1 cellular context compared by ENCODE assay signal in genomic region chr20:49278036-49278816, GRCh38.
TF ChIP-seq lines count a peak whose summit lies in the region.

TSS of gene ZNFX1 (minus strand) at chr20:49278057. CDS start at chr20:49275839, 2,218 bp downstream.

TF ChIP-seq in HEK293, 187 proteins besides CTCF, POLR2A, EP300 and RAD21 (continued from another document and continues in another):
- TF ChIP-seq, protein P1, sequence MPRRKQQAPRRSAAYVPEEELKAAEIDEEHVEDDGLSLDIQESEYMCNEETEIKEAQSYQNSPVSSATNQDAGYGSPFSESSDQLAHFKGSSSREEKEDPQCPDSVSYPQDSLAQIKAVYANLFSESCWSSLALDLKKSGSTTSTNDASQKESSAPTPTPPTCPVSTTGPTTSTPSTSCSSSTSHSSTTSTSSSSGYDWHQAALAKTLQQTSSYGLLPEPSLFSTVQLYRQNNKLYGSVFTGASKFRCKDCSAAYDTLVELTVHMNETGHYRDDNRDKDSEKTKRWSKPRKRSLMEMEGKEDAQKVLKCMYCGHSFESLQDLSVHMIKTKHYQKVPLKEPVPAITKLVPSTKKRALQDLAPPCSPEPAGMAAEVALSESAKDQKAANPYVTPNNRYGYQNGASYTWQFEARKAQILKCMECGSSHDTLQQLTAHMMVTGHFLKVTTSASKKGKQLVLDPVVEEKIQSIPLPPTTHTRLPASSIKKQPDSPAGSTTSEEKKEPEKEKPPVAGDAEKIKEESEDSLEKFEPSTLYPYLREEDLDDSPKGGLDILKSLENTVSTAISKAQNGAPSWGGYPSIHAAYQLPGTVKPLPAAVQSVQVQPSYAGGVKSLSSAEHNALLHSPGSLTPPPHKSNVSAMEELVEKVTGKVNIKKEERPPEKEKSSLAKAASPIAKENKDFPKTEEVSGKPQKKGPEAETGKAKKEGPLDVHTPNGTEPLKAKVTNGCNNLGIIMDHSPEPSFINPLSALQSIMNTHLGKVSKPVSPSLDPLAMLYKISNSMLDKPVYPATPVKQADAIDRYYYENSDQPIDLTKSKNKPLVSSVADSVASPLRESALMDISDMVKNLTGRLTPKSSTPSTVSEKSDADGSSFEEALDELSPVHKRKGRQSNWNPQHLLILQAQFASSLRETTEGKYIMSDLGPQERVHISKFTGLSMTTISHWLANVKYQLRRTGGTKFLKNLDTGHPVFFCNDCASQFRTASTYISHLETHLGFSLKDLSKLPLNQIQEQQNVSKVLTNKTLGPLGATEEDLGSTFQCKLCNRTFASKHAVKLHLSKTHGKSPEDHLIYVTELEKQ (tag by site-specific recombination; IDR thresholded peaks at IDR 0.05; ENCODE audit: borderline replicate concordance) = peak; percentile 78
- TF ChIP-seq SP7 (tag by site-specific recombination; IDR thresholded peaks at IDR 0.05) (peak; percentile 93), KLF10 (tag by site-specific recombination; IDR thresholded peaks at IDR 0.05) (peak; percentile 96), ZSCAN30 (tag by site-specific recombination; IDR thresholded peaks at IDR 0.05) (peak; percentile 80), ZBTB26 (tag by site-specific recombination; optimal IDR thresholded peaks at IDR 0.05) (peak; percentile 90), ZSCAN23 (tag by site-specific recombination; IDR thresholded peaks at IDR 0.05) (0 out of 2 replicates have a peak, but pooled peaks have one; percentile 21), ZNF133 (tag by site-specific recombination; IDR thresholded peaks at IDR 0.05) (peak; percentile 39; the same call in 1 of the 2 replicates), ZNF248 (tag by site-specific recombination; IDR thresholded peaks at IDR 0.05) (no peak), WT1 (tag by site-specific recombination; IDR thresholded peaks at IDR 0.05) (peak; percentile 47; the same call in 1 of the 2 replicates), ZNF561 (tag by site-specific recombination; IDR thresholded peaks at IDR 0.05; ENCODE audit: borderline replicate concordance) (peak; percentile 97), ZNF214 (tag by site-specific recombination; IDR thresholded peaks at IDR 0.05; ENCODE audit: borderline replicate concordance) (no peak), ZNF16 (tag by site-specific recombination; IDR thresholded peaks at IDR 0.05; ENCODE audit: low read depth) (0 out of 2 replicates have a peak, but pooled peaks have one; percentile 35), ZNF416 (tag by site-specific recombination; IDR thresholded peaks at IDR 0.05) (no peak), ZNF837 (tag by site-specific recombination; IDR thresholded peaks at IDR 0.05) (peak; percentile 87; the same call in 1 of the 2 replicates), ZNF366 (tag by site-specific recombination; conservative IDR thresholded peaks at IDR 0.05) (peak; percentile 74), ZNF692 (tag by site-specific recombination; IDR thresholded peaks at IDR 0.05) (peak; percentile 72), ZNF701 (tag by site-specific recombination; IDR thresholded peaks at IDR 0.05) (no peak), YY2 (tag by site-specific recombination; IDR thresholded peaks at IDR 0.05) (peak; percentile 92), ZSCAN16 (tag by site-specific recombination; IDR thresholded peaks at IDR 0.05) (peak; percentile 58; the same call in 1 of the 2 replicates), PRDM1 (tag by site-specific recombination; IDR thresholded peaks at IDR 0.05) (peak; percentile 50; the same call in 1 of the 2 replicates), GLIS1 (tag by site-specific recombination; IDR thresholded peaks at IDR 0.05) (peak; percentile 93), ZNF623 (tag by site-specific recombination; IDR thresholded peaks at IDR 0.05) (peak; percentile 41; the same call in 1 of the 2 replicates), OVOL3 (tag by site-specific recombination; IDR thresholded peaks at IDR 0.05) (no peak), ZNF341 (tag by site-specific recombination; IDR thresholded peaks at IDR 0.05; ENCODE audit: low read depth) (peak; percentile 56), ZNF544 (tag by site-specific recombination; IDR thresholded peaks at IDR 0.05) (no peak), GFI1B (tag by site-specific recombination; IDR thresholded peaks at IDR 0.05) (no peak), ZNF394 (tag by site-specific recombination; IDR thresholded peaks at IDR 0.05; ENCODE audit: borderline replicate concordance) (peak; percentile 86), ZNF521 (tag by site-specific recombination; IDR thresholded peaks at IDR 0.05) (no peak), ZSCAN4 (tag by site-specific recombination; IDR thresholded peaks at IDR 0.05) (peak; percentile 54; the same call in 1 of the 2 replicates), ZXDB (tag by site-specific recombination; IDR thresholded peaks at IDR 0.05) (peak; percentile 88), ZNF121 (tag by site-specific recombination; IDR thresholded peaks at IDR 0.05) (no peak), KLF8 (tag by site-specific recombination; IDR thresholded peaks at IDR 0.05) (peak; percentile 94), OSR2 (tag by site-specific recombination; IDR thresholded peaks at IDR 0.05) (0 out of 2 replicates have a peak, but pooled peaks have one; percentile 15), ZBTB21 (tag by site-specific recombination; IDR thresholded peaks at IDR 0.05) (peak; percentile 66), ZFP3 (tag by site-specific recombination; IDR thresholded peaks at IDR 0.05; ENCODE audit: low read depth) (no peak), ZNF626 (tag by site-specific recombination; IDR thresholded peaks at IDR 0.05) (no peak), ZBTB11 (tag by site-specific recombination; conservative IDR thresholded peaks at IDR 0.05; ENCODE audit: low read depth) (peak; percentile 58), TCF7L2 (IDR thresholded peaks at IDR 0.05; ENCODE audit: borderline replicate concordance, low read depth, low read length) (no peak), ZNF391 (tag by site-specific recombination; IDR thresholded peaks at IDR 0.05; ENCODE audit: borderline replicate concordance, low read depth) (peak; percentile 96), ZNF24 (tag by site-specific recombination; IDR thresholded peaks at IDR 0.05) (peak; percentile 96)
- TF ChIP-seq, protein P2, sequence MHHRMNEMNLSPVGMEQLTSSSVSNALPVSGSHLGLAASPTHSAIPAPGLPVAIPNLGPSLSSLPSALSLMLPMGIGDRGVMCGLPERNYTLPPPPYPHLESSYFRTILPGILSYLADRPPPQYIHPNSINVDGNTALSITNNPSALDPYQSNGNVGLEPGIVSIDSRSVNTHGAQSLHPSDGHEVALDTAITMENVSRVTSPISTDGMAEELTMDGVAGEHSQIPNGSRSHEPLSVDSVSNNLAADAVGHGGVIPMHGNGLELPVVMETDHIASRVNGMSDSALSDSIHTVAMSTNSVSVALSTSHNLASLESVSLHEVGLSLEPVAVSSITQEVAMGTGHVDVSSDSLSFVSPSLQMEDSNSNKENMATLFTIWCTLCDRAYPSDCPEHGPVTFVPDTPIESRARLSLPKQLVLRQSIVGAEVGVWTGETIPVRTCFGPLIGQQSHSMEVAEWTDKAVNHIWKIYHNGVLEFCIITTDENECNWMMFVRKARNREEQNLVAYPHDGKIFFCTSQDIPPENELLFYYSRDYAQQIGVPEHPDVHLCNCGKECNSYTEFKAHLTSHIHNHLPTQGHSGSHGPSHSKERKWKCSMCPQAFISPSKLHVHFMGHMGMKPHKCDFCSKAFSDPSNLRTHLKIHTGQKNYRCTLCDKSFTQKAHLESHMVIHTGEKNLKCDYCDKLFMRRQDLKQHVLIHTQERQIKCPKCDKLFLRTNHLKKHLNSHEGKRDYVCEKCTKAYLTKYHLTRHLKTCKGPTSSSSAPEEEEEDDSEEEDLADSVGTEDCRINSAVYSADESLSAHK (tag by site-specific recombination; IDR thresholded peaks at IDR 0.05) = 0 out of 2 replicates have a peak, but pooled peaks have one; percentile 18
- TF ChIP-seq, protein P3, sequence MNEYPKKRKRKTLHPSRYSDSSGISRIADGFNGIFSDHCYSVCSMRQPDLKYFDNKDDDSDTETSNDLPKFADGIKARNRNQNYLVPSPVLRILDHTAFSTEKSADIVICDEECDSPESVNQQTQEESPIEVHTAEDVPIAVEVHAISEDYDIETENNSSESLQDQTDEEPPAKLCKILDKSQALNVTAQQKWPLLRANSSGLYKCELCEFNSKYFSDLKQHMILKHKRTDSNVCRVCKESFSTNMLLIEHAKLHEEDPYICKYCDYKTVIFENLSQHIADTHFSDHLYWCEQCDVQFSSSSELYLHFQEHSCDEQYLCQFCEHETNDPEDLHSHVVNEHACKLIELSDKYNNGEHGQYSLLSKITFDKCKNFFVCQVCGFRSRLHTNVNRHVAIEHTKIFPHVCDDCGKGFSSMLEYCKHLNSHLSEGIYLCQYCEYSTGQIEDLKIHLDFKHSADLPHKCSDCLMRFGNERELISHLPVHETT (tag by site-specific recombination; IDR thresholded peaks at IDR 0.05) = peak; percentile 93
- TF ChIP-seq, protein P4, sequence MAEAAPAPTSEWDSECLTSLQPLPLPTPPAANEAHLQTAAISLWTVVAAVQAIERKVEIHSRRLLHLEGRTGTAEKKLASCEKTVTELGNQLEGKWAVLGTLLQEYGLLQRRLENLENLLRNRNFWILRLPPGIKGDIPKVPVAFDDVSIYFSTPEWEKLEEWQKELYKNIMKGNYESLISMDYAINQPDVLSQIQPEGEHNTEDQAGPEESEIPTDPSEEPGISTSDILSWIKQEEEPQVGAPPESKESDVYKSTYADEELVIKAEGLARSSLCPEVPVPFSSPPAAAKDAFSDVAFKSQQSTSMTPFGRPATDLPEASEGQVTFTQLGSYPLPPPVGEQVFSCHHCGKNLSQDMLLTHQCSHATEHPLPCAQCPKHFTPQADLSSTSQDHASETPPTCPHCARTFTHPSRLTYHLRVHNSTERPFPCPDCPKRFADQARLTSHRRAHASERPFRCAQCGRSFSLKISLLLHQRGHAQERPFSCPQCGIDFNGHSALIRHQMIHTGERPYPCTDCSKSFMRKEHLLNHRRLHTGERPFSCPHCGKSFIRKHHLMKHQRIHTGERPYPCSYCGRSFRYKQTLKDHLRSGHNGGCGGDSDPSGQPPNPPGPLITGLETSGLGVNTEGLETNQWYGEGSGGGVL (tag by site-specific recombination; IDR thresholded peaks at IDR 0.05) = peak; percentile 81
- TF ChIP-seq, protein P5, sequence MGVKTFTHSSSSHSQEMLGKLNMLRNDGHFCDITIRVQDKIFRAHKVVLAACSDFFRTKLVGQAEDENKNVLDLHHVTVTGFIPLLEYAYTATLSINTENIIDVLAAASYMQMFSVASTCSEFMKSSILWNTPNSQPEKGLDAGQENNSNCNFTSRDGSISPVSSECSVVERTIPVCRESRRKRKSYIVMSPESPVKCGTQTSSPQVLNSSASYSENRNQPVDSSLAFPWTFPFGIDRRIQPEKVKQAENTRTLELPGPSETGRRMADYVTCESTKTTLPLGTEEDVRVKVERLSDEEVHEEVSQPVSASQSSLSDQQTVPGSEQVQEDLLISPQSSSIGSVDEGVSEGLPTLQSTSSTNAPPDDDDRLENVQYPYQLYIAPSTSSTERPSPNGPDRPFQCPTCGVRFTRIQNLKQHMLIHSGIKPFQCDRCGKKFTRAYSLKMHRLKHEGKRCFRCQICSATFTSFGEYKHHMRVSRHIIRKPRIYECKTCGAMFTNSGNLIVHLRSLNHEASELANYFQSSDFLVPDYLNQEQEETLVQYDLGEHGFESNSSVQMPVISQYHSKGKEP (tag by site-specific recombination; IDR thresholded peaks at IDR 0.05) = 0 out of 2 replicates have a peak, but pooled peaks have one; percentile 31
